ENCODE assay signal across 29 cellular contexts in the genomic region with DNA sequence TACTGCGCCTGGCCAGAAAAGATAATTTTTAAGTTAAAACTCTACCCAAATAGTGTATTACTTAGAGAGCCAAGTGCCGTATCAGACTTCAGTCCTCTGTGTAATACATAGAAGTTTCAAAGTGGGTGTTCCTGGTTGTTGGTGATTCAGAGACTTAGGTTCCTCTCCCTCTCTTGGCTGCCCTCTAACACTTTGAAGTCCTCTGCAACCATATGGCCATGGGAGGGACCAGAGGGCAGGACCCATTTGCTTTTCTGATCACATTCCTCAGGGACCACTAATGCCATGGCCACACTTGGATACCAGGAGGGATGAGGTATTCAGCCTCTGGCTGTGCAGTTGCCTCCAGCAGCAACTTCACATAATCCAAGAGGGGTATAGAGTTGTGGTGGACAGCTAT.
DNase-seq lines count a peak whose midpoint lies in the region; TF ChIP-seq lines count a peak whose summit lies in the region.
"Had no signal": no experiment of that assay in that cellular context is flagged by ENCODE, and none has a peak within 500 bp of the region (broad histone marks: within the 10 kb centered on the region; RNA-seq: fewer than 3 reads in every experiment).

No MANE protein-coding gene starts in this region.

- H3K4me1 Mint-ChIP-seq in osteocyte (ENCODE audit: unreplicated experiment), result no peaks in the 10 kb centered on the region
- H3K4me1 Mint-ChIP-seq: activated CD4-positive, alpha-beta T cell treated with anti-CD3 and anti-CD28 coated beads for 36 hours; activated naive CD8-positive, alpha-beta T cell treated with anti-CD3 and anti-CD28 coated beads, Interleukin-2, amount 10 ng/mL, durations not matched to agents 7 days and 5 days; stimulated activated naive B cell treated with anti-CD40 and anti-IgM and Interleukin-4, amounts not matched to agents 10 μg/mL and 1 μg/mL and 100 μg/mL, for 72 hours had no signal

- intact Hi-C loops in esophagus muscularis mucosa (cut with DNase I), result no loop called here

- H3K4me3 ChIP-seq in esophagus muscularis mucosa, result no peak overlapping the region
- H3K4me3 ChIP-seq in smooth muscle cell, result no peak overlapping the region
- H3K4me3 ChIP-seq: left ventricle myocardium inferior, prostate gland, upper lobe of left lung had no signal

- no peaks in the 10 kb centered on the region for H3K36me3 Mint-ChIP-seq in osteocyte (ENCODE audit: unreplicated experiment)
- H3K36me3 Mint-ChIP-seq: activated naive CD8-positive, alpha-beta T cell treated with anti-CD3 and anti-CD28 coated beads, Interleukin-2, amount 10 ng/mL, durations not matched to agents 7 days and 5 days; stimulated activated naive B cell treated with anti-CD40 and anti-IgM and Interleukin-4, amounts not matched to agents 10 μg/mL and 1 μg/mL and 100 μg/mL, for 72 hours had no signal

- H3K4me2 ChIP-seq in smooth muscle cell, result no peak overlapping the region

- H3K36me3 ChIP-seq in esophagus muscularis mucosa (no peaks in the 10 kb centered on the region), smooth muscle cell (ENCODE audit: low read depth) (no peaks in the 10 kb centered on the region)
- H3K36me3 ChIP-seq: left ventricle myocardium inferior, neutrophil, prostate gland, upper lobe of left lung had no signal

- H3K4me1 ChIP-seq in esophagus muscularis mucosa (no peaks in the 10 kb centered on the region), smooth muscle cell (ENCODE audit: low read depth) (no peaks in the 10 kb centered on the region)
- H3K4me1 ChIP-seq: Caco-2, left ventricle myocardium inferior, prostate gland, upper lobe of left lung had no signal

- no peak overlapping the region for H2AFZ ChIP-seq in smooth muscle cell (ENCODE audit: low read depth)

- no peak overlapping the region for H3K27ac Mint-ChIP-seq in osteocyte (ENCODE audit: unreplicated experiment)
- H3K27ac Mint-ChIP-seq: activated CD4-positive, alpha-beta T cell treated with anti-CD3 and anti-CD28 coated beads for 36 hours; activated naive CD8-positive, alpha-beta T cell treated with anti-CD3 and anti-CD28 coated beads, Interleukin-2, amount 10 ng/mL, durations not matched to agents 7 days and 5 days; naive B cell; stimulated activated naive B cell treated with anti-CD40 and anti-IgM and Interleukin-4, amounts not matched to agents 10 μg/mL and 1 μg/mL and 100 μg/mL, for 72 hours had no signal

- H3K9ac ChIP-seq in smooth muscle cell (ENCODE audit: low read depth), result no peak overlapping the region

- no peak for TF ChIP-seq CTCF in esophagus muscularis mucosa (IDR thresholded peaks at IDR 0.05)
- TF ChIP-seq CTCF in osteocyte (IDR thresholded peaks at IDR 0.05), result no peak
- TF ChIP-seq CTCF in smooth muscle cell (IDR thresholded peaks at IDR 0.05; ENCODE audit: borderline replicate concordance, insufficient read depth, poor library complexity, severe bottlenecking), result no peak

- no peaks in the 10 kb centered on the region for H3K79me2 ChIP-seq in smooth muscle cell (ENCODE audit: low read depth)

- no peak overlapping the region for H3K4me3 Mint-ChIP-seq in osteocyte (ENCODE audit: unreplicated experiment)
- H3K4me3 Mint-ChIP-seq: activated CD4-positive, alpha-beta T cell treated with anti-CD3 and anti-CD28 coated beads for 36 hours; activated naive CD8-positive, alpha-beta T cell treated with anti-CD3 and anti-CD28 coated beads, Interleukin-2, amount 10 ng/mL, durations not matched to agents 7 days and 5 days; activated T-cell treated with anti-CD3 and anti-CD28 coated beads, Interleukin-2, amount 50 U/mL, for 4 hours; stimulated activated naive B cell treated with anti-CD40 and anti-IgM and Interleukin-4, amounts not matched to agents 10 μg/mL and 1 μg/mL and 100 μg/mL, for 72 hours had no signal

- H3K9me3 Mint-ChIP-seq in osteocyte (ENCODE audit: unreplicated experiment), result peaks cover 5% of the 10 kb centered on the region
- H3K9me3 Mint-ChIP-seq: activated naive CD8-positive, alpha-beta T cell treated with anti-CD3 and anti-CD28 coated beads, Interleukin-2, amount 10 ng/mL, durations not matched to agents 7 days and 5 days; activated T-cell treated with anti-CD3 and anti-CD28 coated beads, Interleukin-2, amount 50 U/mL, for 4 hours had no signal

- H3F3A ChIP-seq in smooth muscle cell (ENCODE audit: low read depth), result no peaks in the 10 kb centered on the region

- H3K27me3 Mint-ChIP-seq in osteocyte (ENCODE audit: unreplicated experiment), result no peaks in the 10 kb centered on the region

- TF ChIP-seq POLR2A in esophagus muscularis mucosa (IDR thresholded peaks at IDR 0.05; ENCODE audit: low read depth), result no peak

- H4K20me1 ChIP-seq in smooth muscle cell (ENCODE audit: low read depth), result no peaks in the 10 kb centered on the region

- TF ChIP-seq EP300 in esophagus muscularis mucosa (IDR thresholded peaks at IDR 0.05), result no peak

- 85% methylated on average over 2 of the region's 2 CpGs for WGBS in esophagus muscularis mucosa
- WGBS in smooth muscle cell (ENCODE audit: low lambda C conversion rate), result 81% methylated on average over 2 of the region's 2 CpGs

- H3K9me3 ChIP-seq in esophagus muscularis mucosa (no peaks in the 10 kb centered on the region), smooth muscle cell (replicated peaks; ENCODE audit: low read depth) (no peaks in the 10 kb centered on the region)
- H3K9me3 ChIP-seq: left ventricle myocardium inferior, neutrophil, prostate gland, upper lobe of left lung had no signal

- DNase-seq in ELR (ENCODE audit: low read depth), result peak; percentile 32
- DNase-seq in HT1080 (ENCODE audit: low read depth), result peak; percentile 44
- DNase-seq in esophagus muscularis mucosa (ENCODE audit: extremely low spot score), result peak; percentile 77
- peak; percentile 21 for DNase-seq in osteocyte (ENCODE audit: extremely low spot score, unreplicated experiment)
- DNase-seq in cortex of kidney (lab: John Stamatoyannopoulos, UW), result no peak
- no peak for DNase-seq in NCI-H2171 (lab: John Stamatoyannopoulos, UW)
- DNase-seq in smooth muscle cell (lab: John Stamatoyannopoulos, UW; ENCODE audit: unreplicated experiment), result no peak
- DNase-seq: activated CD4-positive, alpha-beta T cell treated with anti-CD3 and anti-CD28 coated beads for 36 hours; activated gamma-delta T cell treated with Interleukin-2 at 50 U/mL for 16 hours; activated naive CD8-positive, alpha-beta T cell treated with anti-CD3 and anti-CD28 coated beads, Interleukin-2, amount 10 ng/mL, durations not matched to agents 7 days and 5 days; activated T-cell treated with anti-CD3 and anti-CD28 coated beads, Interleukin-2, amount 50 U/mL, for 4 hours; aorta; Caco-2; DMS53; effector CD4-positive, alpha-beta T cell; glutamatergic neuron; left ventricle myocardium inferior; mesendoderm; naive B cell; NCI-H1105; NCI-H2029 treated with DMSO at 0.1 percent for 48 hours; NCI-H526 treated with DMSO at 0.1 percent for 48 hours; PC-3; stimulated activated naive B cell treated with anti-CD40 and anti-IgM and Interleukin-4, amounts not matched to agents 10 μg/mL and 1 μg/mL and 100 μg/mL, for 72 hours had no signal

- H3K27ac ChIP-seq in esophagus muscularis mucosa (replicated peaks in 1 of 4) (no peak overlapping the region), smooth muscle cell (ENCODE audit: low read depth) (no peak overlapping the region)
- H3K27ac ChIP-seq: C4-2B, left ventricle myocardium inferior, neutrophil, prostate gland, upper lobe of left lung, VCaP had no signal

- H3K27me3 ChIP-seq in esophagus muscularis mucosa, result no peaks in the 10 kb centered on the region
- H3K27me3 ChIP-seq in smooth muscle cell (ENCODE audit: low read depth), result no peaks in the 10 kb centered on the region
- H3K27me3 ChIP-seq: upper lobe of left lung had no signal

Comparison
In these comparisons a context has a peak if more than half of its experiments do, and no peak if none do; other contexts are left out.
1. DNase-seq: peak in ELR (single experiment), HT1080 (single experiment), esophagus muscularis mucosa (single experiment) and osteocyte (single experiment); none in cortex of kidney (single experiment), NCI-H2171 (single experiment) and smooth muscle cell (single experiment).